27 cellular contexts compared by ENCODE assay signal in the genomic region with DNA sequence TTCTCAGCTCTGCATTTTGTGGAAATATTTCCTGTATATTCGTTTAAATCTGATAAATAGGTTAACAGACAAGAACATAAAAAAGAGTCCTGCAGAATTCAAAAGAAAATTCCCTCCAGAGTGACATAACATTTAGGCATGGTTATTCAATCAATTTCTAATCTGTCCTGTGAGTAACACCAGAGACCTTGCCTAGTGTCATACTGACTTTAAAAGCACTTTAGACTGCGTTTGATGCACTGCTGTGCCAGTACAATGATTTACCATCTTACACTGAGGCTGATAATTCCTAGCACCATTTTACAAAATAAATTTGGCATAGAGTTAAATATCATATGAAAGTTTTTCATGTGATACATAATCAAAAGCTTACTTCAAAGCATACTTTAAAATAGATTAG.
"Had no signal": no experiment of that assay in that cellular context is flagged by ENCODE, and none has a peak within 500 bp of the region (broad histone marks: within the 10 kb centered on the region; RNA-seq: fewer than 3 reads in every experiment).

No MANE protein-coding gene starts in this region.

- H3K4me3 ChIP-seq: coronary artery, esophagus squamous epithelium, gastroesophageal sphincter had no signal

- H3K36me3 ChIP-seq: WERI-Rb-1 had no signal

- H3K4me1 ChIP-seq: esophagus squamous epithelium, gastroesophageal sphincter had no signal

- ATAC-seq: activated CD4-positive, CD25-positive, alpha-beta regulatory T cell treated with anti-CD3 and anti-CD28 coated beads, Interleukin-2, amount 50 U/mL, for 24 hours; activated CD8-positive, alpha-beta T cell treated with anti-CD3 and anti-CD28 coated beads for 36 hours; activated T-cell treated with anti-CD3 and anti-CD28 coated beads, Interleukin-2, amount 50 U/mL, for 4 hours; activated T-helper 17 cell treated with anti-CD3 and anti-CD28 coated beads, Interleukin-2, amount 50 U/mL, for 72 hours; effector memory CD8-positive, alpha-beta T cell; gastroesophageal sphincter; T-helper 17 cell had no signal

- H3K9me3 ChIP-seq: esophagus squamous epithelium, gastroesophageal sphincter had no signal

- DNase-seq: activated B cell treated with CpG ODN at 0.5 μM for 24 hours; activated CD4-positive, alpha-beta T cell treated with anti-CD3 and anti-CD28 coated beads for 48 hours; activated CD4-positive, alpha-beta T cell treated with anti-CD3 and anti-CD28 coated beads, Interleukin-2, amount 50 U/mL, for 1 hour; activated CD4-positive, alpha-beta T cell treated with anti-CD3 and anti-CD28 coated beads, Interleukin-2, amount 50 U/mL, for 48 hours; activated CD8-positive, alpha-beta memory T cell treated with anti-CD3 and anti-CD28 coated beads for 24 hours; activated CD8-positive, alpha-beta T cell treated with anti-CD3 and anti-CD28 coated beads for 36 hours; activated effector memory CD4-positive, alpha-beta T cell treated with Interleukin-2 at 50 U/mL for 16 hours; activated gamma-delta T cell treated with Interleukin-2 at 50 U/mL for 16 hours; activated naive CD4-positive, alpha-beta T cell treated with anti-CD3 and anti-CD28 coated beads, Interleukin-2, amount 50 U/mL, for 16 hours; activated naive CD4-positive, alpha-beta T cell treated with Interleukin-2 at 50 U/mL for 16 hours; activated T-cell treated with anti-CD3 and anti-CD28 coated beads, Interleukin-2, amount 50 U/mL, for 4 hours; amniotic stem cell; anterior cingulate cortex; brain microvascular endothelial cell; effector CD4-positive, alpha-beta T cell; effector memory CD8-positive, alpha-beta T cell; esophagus squamous epithelium; foreskin melanocyte; head of caudate nucleus; T-helper 17 cell; T1000; WERI-Rb-1 had no signal

- H3K27me3 ChIP-seq: brain microvascular endothelial cell, esophagus squamous epithelium, gastroesophageal sphincter had no signal

- H3K27ac ChIP-seq: brain microvascular endothelial cell, coronary artery, epithelial cell of prostate, esophagus squamous epithelium, gastroesophageal sphincter, WERI-Rb-1 had no signal
